In the genomic region with DNA sequence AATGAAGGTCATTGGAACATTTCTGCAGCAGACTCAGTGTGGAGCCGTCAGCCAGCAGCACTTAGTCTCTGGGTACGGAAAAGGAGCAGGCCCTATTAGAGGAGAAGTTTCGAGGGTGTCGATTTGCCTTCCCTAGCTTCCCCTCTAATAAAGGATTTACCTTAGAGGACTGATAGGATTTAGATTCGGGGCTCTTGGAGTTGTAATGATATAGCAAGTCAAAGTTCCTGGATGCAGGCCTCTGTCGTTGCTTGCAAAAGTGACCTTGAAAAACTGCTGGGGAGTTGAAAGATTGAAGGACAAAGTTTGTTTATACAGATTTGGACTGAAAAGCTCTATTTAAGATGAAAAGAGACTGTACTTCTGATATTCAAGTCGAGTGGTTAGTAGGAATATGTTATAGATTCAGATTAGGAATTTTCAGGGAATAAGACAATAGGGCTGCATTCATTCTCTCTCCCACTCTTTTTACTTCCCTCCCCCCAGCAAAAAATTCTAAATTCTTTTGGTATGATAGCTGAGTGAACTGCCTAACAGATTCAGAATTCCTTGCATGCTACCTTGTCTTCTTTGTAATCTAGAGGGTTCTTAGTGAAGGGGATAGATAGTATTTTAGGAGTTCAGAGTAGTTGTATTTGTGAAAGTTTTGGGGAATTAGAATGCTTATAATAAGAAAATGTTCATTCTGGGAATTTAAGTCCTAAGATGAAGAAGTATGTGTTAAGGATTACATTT, we compare ENCODE assay signal across 8 cellular contexts. TPM values are rescaled to one million over a fixed set of nuclear protein-coding genes. Genes with fewer than 3 reads are reported as not detected.
DNase-seq lines count a peak whose midpoint lies in the region; ATAC-seq and TF ChIP-seq lines count a peak whose summit lies in the region.

No MANE protein-coding gene starts in this region.

- no peak for TF ChIP-seq CTCF in RWPE2 (IDR thresholded peaks at IDR 0.05; ENCODE audit: poor library complexity, severe bottlenecking)
- TF ChIP-seq CTCF in fibroblast of the aortic adventitia (IDR thresholded peaks at IDR 0.05; ENCODE audit: insufficient read depth, low read length) = no peak
- no peak for TF ChIP-seq CTCF in parathyroid adenoma (IDR thresholded peaks at IDR 0.05)

- H3K79me2 ChIP-seq in parathyroid adenoma = peaks cover 26% of the 10 kb centered on the region

- peak overlapping the region; percentile 15 for H2AFZ ChIP-seq in parathyroid adenoma

- no peak for ATAC-seq in RWPE2 (ENCODE audit: low read depth)
- ATAC-seq in GM21786 (IDR thresholded peaks at IDR 0.05; ENCODE audit: unreplicated experiment) = no peak
- ATAC-seq in HG02763 (IDR thresholded peaks at IDR 0.05; ENCODE audit: unreplicated experiment) = no peak

- no peak overlapping the region for H3K9ac ChIP-seq in parathyroid adenoma

- H3K27me3 ChIP-seq in RWPE2 (ENCODE audit: insufficient read depth, poor library complexity, severe bottlenecking) = no peaks in the 10 kb centered on the region
- H3K27me3 ChIP-seq in parathyroid adenoma (ENCODE audit: control insufficient read depth, insufficient read depth, low read length) = no peaks in the 10 kb centered on the region

- peak overlapping the region; percentile 70 for H3K4me2 ChIP-seq in parathyroid adenoma (ENCODE audit: low read length)

- peak overlapping the region; percentile 51 for H3K4me3 ChIP-seq in RWPE2 (ENCODE audit: severe bottlenecking)
- peak overlapping the region; percentile 73 for H3K4me3 ChIP-seq in fibroblast of the aortic adventitia (ENCODE audit: low read depth, low read length)
- peak overlapping the region; percentile 94 for H3K4me3 ChIP-seq in parathyroid adenoma (ENCODE audit: low read depth, low read length)

- peak; percentile 59 for DNase-seq in DMS114 treated with DMSO at 0.1 percent for 48 hours (lab: John Stamatoyannopoulos, UW; ENCODE audit: unreplicated experiment)
- DNase-seq in RWPE2 (ENCODE audit: low spot score) = no peak
- DNase-seq in fibroblast of the aortic adventitia (ENCODE audit: low read depth) = no peak
- DNase-seq in NCI-H748 (lab: John Stamatoyannopoulos, UW; ENCODE audit: unreplicated experiment) = no peak
- no peak for DNase-seq in cerebellar nuclear complex (lab: John Stamatoyannopoulos, UW)

- H3K9me3 ChIP-seq in RWPE2 (ENCODE audit: severe bottlenecking) (no peaks in the 10 kb centered on the region), parathyroid adenoma (ENCODE audit: control insufficient read depth, low read length) (no peaks in the 10 kb centered on the region)

- H3K27ac ChIP-seq in RWPE2 (ENCODE audit: poor library complexity, severe bottlenecking) = peak overlapping the region; percentile 94
- H3K27ac ChIP-seq in parathyroid adenoma = peak overlapping the region; percentile 95

- H3K36me3 ChIP-seq in RWPE2 (ENCODE audit: low read depth) (peaks cover 13% of the 10 kb centered on the region), parathyroid adenoma (ENCODE audit: control insufficient read depth, insufficient read depth, low read length) (no peaks in the 10 kb centered on the region)

- peaks cover 24% of the 10 kb centered on the region for H3K4me1 ChIP-seq in RWPE2 (ENCODE audit: insufficient read depth, poor library complexity, severe bottlenecking)
- H3K4me1 ChIP-seq in parathyroid adenoma = peaks cover 11% of the 10 kb centered on the region

RNA-seq across cellular contexts. Expression of a gene that starts 19.2 kb away (rescaled TPM):
- total RNA-seq in fibroblast of the aortic adventitia (ENCODE audit: low replicate concordance) = 13.2 and 23.1 TPM in 2 replicates

RNA-seq across cellular contexts. Expression of a gene that starts 45.3 kb away (rescaled TPM):
- 0.36 and 0.57 TPM in 2 replicates for total RNA-seq in fibroblast of the aortic adventitia (ENCODE audit: low replicate concordance)
